In the genomic region with DNA sequence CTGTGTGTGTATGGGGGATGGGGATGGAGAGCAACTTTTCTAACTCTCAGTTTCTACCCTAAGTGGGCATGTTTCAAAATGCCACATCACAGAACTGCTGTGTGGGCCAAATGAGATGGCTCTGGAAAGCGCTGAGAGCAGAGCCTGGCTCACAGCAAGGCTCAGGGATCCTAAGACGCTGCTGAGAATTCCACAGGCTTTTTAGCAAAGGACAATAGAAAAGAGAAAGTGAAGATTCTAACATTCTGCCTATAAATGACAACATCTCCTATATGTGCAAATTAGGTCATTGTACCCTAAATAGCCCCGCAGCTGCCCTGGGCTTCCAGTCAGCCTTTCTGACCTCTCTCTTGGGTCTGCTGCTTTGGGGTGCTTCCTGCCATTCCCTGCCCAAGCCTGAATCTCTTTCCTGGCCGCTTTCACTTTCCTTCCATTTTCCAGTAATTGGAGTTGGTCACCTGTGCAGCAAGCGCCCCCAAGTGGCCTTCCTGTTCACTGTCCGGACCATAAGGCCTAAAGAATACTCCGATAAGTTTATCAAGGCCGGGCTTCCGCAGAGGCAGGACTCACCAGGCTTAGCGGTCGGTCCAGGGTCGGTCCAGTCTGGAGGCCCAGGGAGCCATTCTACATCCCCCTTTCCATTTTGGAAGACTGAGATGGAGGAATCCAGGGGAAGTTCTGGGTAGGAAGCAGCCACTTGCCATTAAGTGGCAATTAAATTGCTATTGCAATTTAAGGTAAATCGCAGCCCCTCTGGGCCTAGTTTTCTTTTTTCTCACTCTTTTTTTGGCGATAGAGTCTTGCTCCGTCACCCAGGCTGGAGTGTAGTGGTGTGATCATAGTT, we compare ENCODE assay signal across 1 cellular context.
TF ChIP-seq lines count a peak whose summit lies in the region.

No MANE protein-coding gene starts in this region.

TF ChIP-seq in K562, 482 proteins besides CTCF, POLR2A, EP300 and RAD21 (continued from another document and continues in another):
- TF ChIP-seq, protein P1, sequence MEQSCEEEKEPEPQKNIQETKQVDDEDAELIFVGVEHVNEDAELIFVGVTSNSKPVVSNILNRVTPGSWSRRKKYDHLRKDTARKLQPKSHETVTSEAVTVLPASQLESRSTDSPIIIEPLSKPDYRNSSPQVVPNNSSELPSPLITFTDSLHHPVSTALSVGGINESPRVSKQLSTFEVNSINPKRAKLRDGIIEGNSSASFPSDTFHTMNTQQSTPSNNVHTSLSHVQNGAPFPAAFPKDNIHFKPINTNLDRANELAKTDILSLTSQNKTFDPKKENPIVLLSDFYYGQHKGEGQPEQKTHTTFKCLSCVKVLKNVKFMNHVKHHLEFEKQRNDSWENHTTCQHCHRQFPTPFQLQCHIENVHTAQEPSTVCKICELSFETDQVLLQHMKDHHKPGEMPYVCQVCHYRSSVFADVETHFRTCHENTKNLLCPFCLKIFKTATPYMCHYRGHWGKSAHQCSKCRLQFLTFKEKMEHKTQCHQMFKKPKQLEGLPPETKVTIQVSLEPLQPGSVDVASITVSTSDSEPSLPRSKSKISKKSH (CRISPR knock-in tag; IDR thresholded peaks at IDR 0.05), result no peak
- TF ChIP-seq SIX5 (IDR thresholded peaks at IDR 0.05; ENCODE audit: borderline replicate concordance in 1 of 2, insufficient read depth in 1 of 2, low read depth in 1 of 2, low read length in 2 of 2), result no peak
- TF ChIP-seq CC2D1A (IDR thresholded peaks at IDR 0.05), result peak; percentile 91
- TF ChIP-seq DMBX1 (CRISPR knock-in tag; IDR thresholded peaks at IDR 0.05; ENCODE audit: borderline replicate concordance), result no peak; the same call in 1 of the 2 replicates
- TF ChIP-seq KAT2B (IDR thresholded peaks at IDR 0.05; ENCODE audit: low read depth, low read length), result no peak
- no peak for TF ChIP-seq BRF1 (IDR thresholded peaks at IDR 0.05; ENCODE audit: borderline replicate concordance, extremely low read depth, insufficient read length)
- TF ChIP-seq TBL1XR1 (IDR thresholded peaks at IDR 0.05; ENCODE audit: low read length in 2 of 2), result peak in 1 of 2 experiments; percentile 79; a peak in 2 of 4 replicates
- no peak for TF ChIP-seq TRIM28 (IDR thresholded peaks at IDR 0.05)
- TF ChIP-seq, protein P2, sequence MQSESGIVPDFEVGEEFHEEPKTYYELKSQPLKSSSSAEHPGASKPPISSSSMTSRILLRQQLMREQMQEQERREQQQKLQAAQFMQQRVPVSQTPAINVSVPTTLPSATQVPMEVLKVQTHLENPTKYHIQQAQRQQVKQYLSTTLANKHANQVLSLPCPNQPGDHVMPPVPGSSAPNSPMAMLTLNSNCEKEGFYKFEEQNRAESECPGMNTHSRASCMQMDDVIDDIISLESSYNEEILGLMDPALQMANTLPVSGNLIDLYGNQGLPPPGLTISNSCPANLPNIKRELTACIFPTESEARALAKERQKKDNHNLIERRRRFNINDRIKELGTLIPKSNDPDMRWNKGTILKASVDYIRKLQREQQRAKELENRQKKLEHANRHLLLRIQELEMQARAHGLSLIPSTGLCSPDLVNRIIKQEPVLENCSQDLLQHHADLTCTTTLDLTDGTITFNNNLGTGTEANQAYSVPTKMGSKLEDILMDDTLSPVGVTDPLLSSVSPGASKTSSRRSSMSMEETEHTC (IDR thresholded peaks at IDR 0.05), result no peak
- no peak for TF ChIP-seq MAFK (IDR thresholded peaks at IDR 0.05; ENCODE audit: low read length)
- TF ChIP-seq, protein P3, sequence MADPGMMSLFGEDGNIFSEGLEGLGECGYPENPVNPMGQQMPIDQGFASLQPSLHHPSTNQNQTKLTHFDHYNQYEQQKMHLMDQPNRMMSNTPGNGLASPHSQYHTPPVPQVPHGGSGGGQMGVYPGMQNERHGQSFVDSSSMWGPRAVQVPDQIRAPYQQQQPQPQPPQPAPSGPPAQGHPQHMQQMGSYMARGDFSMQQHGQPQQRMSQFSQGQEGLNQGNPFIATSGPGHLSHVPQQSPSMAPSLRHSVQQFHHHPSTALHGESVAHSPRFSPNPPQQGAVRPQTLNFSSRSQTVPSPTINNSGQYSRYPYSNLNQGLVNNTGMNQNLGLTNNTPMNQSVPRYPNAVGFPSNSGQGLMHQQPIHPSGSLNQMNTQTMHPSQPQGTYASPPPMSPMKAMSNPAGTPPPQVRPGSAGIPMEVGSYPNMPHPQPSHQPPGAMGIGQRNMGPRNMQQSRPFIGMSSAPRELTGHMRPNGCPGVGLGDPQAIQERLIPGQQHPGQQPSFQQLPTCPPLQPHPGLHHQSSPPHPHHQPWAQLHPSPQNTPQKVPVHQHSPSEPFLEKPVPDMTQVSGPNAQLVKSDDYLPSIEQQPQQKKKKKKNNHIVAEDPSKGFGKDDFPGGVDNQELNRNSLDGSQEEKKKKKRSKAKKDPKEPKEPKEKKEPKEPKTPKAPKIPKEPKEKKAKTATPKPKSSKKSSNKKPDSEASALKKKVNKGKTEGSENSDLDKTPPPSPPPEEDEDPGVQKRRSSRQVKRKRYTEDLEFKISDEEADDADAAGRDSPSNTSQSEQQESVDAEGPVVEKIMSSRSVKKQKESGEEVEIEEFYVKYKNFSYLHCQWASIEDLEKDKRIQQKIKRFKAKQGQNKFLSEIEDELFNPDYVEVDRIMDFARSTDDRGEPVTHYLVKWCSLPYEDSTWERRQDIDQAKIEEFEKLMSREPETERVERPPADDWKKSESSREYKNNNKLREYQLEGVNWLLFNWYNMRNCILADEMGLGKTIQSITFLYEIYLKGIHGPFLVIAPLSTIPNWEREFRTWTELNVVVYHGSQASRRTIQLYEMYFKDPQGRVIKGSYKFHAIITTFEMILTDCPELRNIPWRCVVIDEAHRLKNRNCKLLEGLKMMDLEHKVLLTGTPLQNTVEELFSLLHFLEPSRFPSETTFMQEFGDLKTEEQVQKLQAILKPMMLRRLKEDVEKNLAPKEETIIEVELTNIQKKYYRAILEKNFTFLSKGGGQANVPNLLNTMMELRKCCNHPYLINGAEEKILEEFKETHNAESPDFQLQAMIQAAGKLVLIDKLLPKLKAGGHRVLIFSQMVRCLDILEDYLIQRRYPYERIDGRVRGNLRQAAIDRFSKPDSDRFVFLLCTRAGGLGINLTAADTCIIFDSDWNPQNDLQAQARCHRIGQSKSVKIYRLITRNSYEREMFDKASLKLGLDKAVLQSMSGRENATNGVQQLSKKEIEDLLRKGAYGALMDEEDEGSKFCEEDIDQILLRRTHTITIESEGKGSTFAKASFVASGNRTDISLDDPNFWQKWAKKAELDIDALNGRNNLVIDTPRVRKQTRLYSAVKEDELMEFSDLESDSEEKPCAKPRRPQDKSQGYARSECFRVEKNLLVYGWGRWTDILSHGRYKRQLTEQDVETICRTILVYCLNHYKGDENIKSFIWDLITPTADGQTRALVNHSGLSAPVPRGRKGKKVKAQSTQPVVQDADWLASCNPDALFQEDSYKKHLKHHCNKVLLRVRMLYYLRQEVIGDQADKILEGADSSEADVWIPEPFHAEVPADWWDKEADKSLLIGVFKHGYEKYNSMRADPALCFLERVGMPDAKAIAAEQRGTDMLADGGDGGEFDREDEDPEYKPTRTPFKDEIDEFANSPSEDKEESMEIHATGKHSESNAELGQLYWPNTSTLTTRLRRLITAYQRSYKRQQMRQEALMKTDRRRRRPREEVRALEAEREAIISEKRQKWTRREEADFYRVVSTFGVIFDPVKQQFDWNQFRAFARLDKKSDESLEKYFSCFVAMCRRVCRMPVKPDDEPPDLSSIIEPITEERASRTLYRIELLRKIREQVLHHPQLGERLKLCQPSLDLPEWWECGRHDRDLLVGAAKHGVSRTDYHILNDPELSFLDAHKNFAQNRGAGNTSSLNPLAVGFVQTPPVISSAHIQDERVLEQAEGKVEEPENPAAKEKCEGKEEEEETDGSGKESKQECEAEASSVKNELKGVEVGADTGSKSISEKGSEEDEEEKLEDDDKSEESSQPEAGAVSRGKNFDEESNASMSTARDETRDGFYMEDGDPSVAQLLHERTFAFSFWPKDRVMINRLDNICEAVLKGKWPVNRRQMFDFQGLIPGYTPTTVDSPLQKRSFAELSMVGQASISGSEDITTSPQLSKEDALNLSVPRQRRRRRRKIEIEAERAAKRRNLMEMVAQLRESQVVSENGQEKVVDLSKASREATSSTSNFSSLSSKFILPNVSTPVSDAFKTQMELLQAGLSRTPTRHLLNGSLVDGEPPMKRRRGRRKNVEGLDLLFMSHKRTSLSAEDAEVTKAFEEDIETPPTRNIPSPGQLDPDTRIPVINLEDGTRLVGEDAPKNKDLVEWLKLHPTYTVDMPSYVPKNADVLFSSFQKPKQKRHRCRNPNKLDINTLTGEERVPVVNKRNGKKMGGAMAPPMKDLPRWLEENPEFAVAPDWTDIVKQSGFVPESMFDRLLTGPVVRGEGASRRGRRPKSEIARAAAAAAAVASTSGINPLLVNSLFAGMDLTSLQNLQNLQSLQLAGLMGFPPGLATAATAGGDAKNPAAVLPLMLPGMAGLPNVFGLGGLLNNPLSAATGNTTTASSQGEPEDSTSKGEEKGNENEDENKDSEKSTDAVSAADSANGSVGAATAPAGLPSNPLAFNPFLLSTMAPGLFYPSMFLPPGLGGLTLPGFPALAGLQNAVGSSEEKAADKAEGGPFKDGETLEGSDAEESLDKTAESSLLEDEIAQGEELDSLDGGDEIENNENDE (IDR thresholded peaks at IDR 0.05; ENCODE audit: low read depth, low read length), result no peak
- TF ChIP-seq, protein P4, sequence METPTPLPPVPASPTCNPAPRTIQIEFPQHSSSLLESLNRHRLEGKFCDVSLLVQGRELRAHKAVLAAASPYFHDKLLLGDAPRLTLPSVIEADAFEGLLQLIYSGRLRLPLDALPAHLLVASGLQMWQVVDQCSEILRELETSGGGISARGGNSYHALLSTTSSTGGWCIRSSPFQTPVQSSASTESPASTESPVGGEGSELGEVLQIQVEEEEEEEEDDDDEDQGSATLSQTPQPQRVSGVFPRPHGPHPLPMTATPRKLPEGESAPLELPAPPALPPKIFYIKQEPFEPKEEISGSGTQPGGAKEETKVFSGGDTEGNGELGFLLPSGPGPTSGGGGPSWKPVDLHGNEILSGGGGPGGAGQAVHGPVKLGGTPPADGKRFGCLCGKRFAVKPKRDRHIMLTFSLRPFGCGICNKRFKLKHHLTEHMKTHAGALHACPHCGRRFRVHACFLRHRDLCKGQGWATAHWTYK (CRISPR knock-in tag; IDR thresholded peaks at IDR 0.05), result no peak
- TF ChIP-seq NR3C1 (CRISPR knock-in tag; IDR thresholded peaks at IDR 0.05), result no peak
- TF ChIP-seq ESRRB (CRISPR knock-in tag; IDR thresholded peaks at IDR 0.05; ENCODE audit: borderline replicate concordance), result no peak
- TF ChIP-seq, protein P5, sequence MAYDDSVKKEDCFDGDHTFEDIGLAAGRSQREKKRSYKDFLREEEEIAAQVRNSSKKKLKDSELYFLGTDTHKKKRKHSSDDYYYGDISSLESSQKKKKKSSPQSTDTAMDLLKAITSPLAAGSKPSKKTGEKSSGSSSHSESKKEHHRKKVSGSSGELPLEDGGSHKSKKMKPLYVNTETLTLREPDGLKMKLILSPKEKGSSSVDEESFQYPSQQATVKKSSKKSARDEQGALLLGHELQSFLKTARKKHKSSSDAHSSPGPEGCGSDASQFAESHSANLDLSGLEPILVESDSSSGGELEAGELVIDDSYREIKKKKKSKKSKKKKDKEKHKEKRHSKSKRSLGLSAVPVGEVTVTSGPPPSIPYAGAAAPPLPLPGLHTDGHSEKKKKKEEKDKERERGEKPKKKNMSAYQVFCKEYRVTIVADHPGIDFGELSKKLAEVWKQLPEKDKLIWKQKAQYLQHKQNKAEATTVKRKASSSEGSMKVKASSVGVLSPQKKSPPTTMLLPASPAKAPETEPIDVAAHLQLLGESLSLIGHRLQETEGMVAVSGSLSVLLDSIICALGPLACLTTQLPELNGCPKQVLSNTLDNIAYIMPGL (CRISPR knock-in tag; IDR thresholded peaks at IDR 0.05), result no peak
- TF ChIP-seq GATAD2B (IDR thresholded peaks at IDR 0.05; ENCODE audit: borderline replicate concordance), result peak; percentile 66; the same call in 1 of the 2 replicates
- TF ChIP-seq RFX7 (CRISPR knock-in tag; IDR thresholded peaks at IDR 0.05), result no peak
- TF ChIP-seq ZNF324 (CRISPR knock-in tag; IDR thresholded peaks at IDR 0.05), result no peak
- TF ChIP-seq, protein P6, sequence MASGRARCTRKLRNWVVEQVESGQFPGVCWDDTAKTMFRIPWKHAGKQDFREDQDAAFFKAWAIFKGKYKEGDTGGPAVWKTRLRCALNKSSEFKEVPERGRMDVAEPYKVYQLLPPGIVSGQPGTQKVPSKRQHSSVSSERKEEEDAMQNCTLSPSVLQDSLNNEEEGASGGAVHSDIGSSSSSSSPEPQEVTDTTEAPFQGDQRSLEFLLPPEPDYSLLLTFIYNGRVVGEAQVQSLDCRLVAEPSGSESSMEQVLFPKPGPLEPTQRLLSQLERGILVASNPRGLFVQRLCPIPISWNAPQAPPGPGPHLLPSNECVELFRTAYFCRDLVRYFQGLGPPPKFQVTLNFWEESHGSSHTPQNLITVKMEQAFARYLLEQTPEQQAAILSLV (tag; IDR thresholded peaks at IDR 0.05), result no peak
- TF ChIP-seq ZNF589 (CRISPR knock-in tag; IDR thresholded peaks at IDR 0.05; ENCODE audit: low read depth), result peak; percentile 63; the same call in 1 of the 2 replicates
- peak; percentile 26; the same call in 1 of the 2 replicates for TF ChIP-seq PHF8 (IDR thresholded peaks at IDR 0.05; ENCODE audit: borderline replicate concordance, low read length)
- TF ChIP-seq ZFP36 (IDR thresholded peaks at IDR 0.05; ENCODE audit: low read depth, low read length, partially characterized antibody), result no peak
- TF ChIP-seq SRF (CRISPR knock-in tag; IDR thresholded peaks at IDR 0.05), result 0 out of 4 replicates have a peak, but pooled peaks of 1 of the 2 experiments have one; percentile 49
- TF ChIP-seq ZNF12 (CRISPR knock-in tag; IDR thresholded peaks at IDR 0.05), result no peak; the same call in 1 of the 2 replicates
- TF ChIP-seq POLR2H (tag; IDR thresholded peaks at IDR 0.05; ENCODE audit: low read depth), result no peak
- no peak for TF ChIP-seq SAFB (IDR thresholded peaks at IDR 0.05; ENCODE audit: borderline replicate concordance, low read depth, low read length)
- TF ChIP-seq, protein P7, sequence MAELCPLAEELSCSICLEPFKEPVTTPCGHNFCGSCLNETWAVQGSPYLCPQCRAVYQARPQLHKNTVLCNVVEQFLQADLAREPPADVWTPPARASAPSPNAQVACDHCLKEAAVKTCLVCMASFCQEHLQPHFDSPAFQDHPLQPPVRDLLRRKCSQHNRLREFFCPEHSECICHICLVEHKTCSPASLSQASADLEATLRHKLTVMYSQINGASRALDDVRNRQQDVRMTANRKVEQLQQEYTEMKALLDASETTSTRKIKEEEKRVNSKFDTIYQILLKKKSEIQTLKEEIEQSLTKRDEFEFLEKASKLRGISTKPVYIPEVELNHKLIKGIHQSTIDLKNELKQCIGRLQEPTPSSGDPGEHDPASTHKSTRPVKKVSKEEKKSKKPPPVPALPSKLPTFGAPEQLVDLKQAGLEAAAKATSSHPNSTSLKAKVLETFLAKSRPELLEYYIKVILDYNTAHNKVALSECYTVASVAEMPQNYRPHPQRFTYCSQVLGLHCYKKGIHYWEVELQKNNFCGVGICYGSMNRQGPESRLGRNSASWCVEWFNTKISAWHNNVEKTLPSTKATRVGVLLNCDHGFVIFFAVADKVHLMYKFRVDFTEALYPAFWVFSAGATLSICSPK (IDR thresholded peaks at IDR 0.05; ENCODE audit: borderline replicate concordance), result no peak
- TF ChIP-seq RAD51 (IDR thresholded peaks at IDR 0.05; ENCODE audit: borderline replicate concordance, low read depth), result 0 out of 2 replicates have a peak, but pooled peaks have one; percentile 26
- no peak for TF ChIP-seq NFE2L1 (tag; IDR thresholded peaks at IDR 0.05; ENCODE audit: borderline replicate concordance, low read depth)
